Comparison of ENCODE assay signal across 8 cellular contexts in genomic region chr4:70687821-70688794, GRCh38. TPM values are rescaled to one million over a fixed set of nuclear protein-coding genes. Genes with fewer than 3 reads are reported as not detected.
DNase-seq lines count a peak whose midpoint lies in the region; ATAC-seq lines count a peak whose summit lies in the region.

TSS of gene UTP3 (plus strand) at chr4:70688532. CDS start at chr4:70688678, 146 bp downstream.

- peaks cover 36% of the 10 kb centered on the region for H3K36me3 Mint-ChIP-seq in effector memory CD8-positive, alpha-beta T cell (ENCODE audit: insufficient read depth)
- peaks cover 7% of the 10 kb centered on the region for H3K36me3 Mint-ChIP-seq in memory B cell

- no peaks in the 10 kb centered on the region for H3K9me3 Mint-ChIP-seq in effector memory CD8-positive, alpha-beta T cell
- no peaks in the 10 kb centered on the region for H3K9me3 Mint-ChIP-seq in memory B cell

- ATAC-seq in GM19468 (IDR thresholded peaks at IDR 0.05; ENCODE audit: extremely low read depth, unreplicated experiment) (peak; percentile 95), memory B cell (ENCODE audit: low read depth) (peak; percentile 87)
- ATAC-seq in effector memory CD8-positive, alpha-beta T cell (replicated peaks), result peak; percentile 89

- peaks cover 28 to 41% of the 10 kb centered on the region in 2 donors for H3K4me1 Mint-ChIP-seq in effector memory CD8-positive, alpha-beta T cell (ENCODE audit: low read depth in 2 of 2)
- peaks cover 25% of the 10 kb centered on the region for H3K4me1 Mint-ChIP-seq in memory B cell

- peak within 1 kb of the TSS; percentile 97 to 100 for H3K4me3 Mint-ChIP-seq in effector memory CD8-positive, alpha-beta T cell
- H3K4me3 Mint-ChIP-seq in memory B cell, result peak within 1 kb of the TSS; percentile 89

- H3K27ac Mint-ChIP-seq in effector memory CD8-positive, alpha-beta T cell, result peak within 1 kb of the TSS; percentile 98 to 99
- peak within 1 kb of the TSS; percentile 99 for H3K27ac Mint-ChIP-seq in memory B cell

- peak; percentile 97 for DNase-seq in COLO829 (ENCODE audit: low spot score)
- DNase-seq in HT-29 (ENCODE audit: low spot score), result peak; percentile 98
- DNase-seq in NOMO-1 (lab: John Stamatoyannopoulos, UW; ENCODE audit: unreplicated experiment in 2 of 2), result peak; percentile 92 to 96
- peak; percentile 85 to 87 for DNase-seq in activated CD8-positive, alpha-beta memory T cell treated with anti-CD3 and anti-CD28 coated beads for 4 hours (ENCODE audit: low read depth in 2 of 2)
- peak; percentile 88 to 91 (median 90) for DNase-seq in effector memory CD8-positive, alpha-beta T cell
- peak; percentile 89 to 93 for DNase-seq in memory B cell (ENCODE audit: low spot score in 2 of 2)
- DNase-seq in stimulated activated CD8-positive, alpha-beta memory T cell treated with anti-CD3 and anti-CD28 coated beads, Interleukin-12 subunit alpha, Interleukin-12 subunit beta, amount 100 ng/mL, for 4 hours (ENCODE audit: low read depth), result peak; percentile 84

- no peaks in the 10 kb centered on the region for H3K27me3 Mint-ChIP-seq in effector memory CD8-positive, alpha-beta T cell
- no peaks in the 10 kb centered on the region for H3K27me3 Mint-ChIP-seq in memory B cell

RNA-seq across cellular contexts. Expression of gene UTP3, which starts in this region (rescaled TPM):
- total RNA-seq in HT-29 (2014; rRNA removed; shearing (Covaris generic)), result 17.5 and 19.2 TPM in 2 replicates

Comparison
In these comparisons a context has a peak if more than half of its experiments do, and no peak if none do; other contexts are left out.
1. Peak in every context shown above with its lines: DNase-seq and ATAC-seq.